8 cellular contexts compared by ENCODE assay signal in the genomic region with DNA sequence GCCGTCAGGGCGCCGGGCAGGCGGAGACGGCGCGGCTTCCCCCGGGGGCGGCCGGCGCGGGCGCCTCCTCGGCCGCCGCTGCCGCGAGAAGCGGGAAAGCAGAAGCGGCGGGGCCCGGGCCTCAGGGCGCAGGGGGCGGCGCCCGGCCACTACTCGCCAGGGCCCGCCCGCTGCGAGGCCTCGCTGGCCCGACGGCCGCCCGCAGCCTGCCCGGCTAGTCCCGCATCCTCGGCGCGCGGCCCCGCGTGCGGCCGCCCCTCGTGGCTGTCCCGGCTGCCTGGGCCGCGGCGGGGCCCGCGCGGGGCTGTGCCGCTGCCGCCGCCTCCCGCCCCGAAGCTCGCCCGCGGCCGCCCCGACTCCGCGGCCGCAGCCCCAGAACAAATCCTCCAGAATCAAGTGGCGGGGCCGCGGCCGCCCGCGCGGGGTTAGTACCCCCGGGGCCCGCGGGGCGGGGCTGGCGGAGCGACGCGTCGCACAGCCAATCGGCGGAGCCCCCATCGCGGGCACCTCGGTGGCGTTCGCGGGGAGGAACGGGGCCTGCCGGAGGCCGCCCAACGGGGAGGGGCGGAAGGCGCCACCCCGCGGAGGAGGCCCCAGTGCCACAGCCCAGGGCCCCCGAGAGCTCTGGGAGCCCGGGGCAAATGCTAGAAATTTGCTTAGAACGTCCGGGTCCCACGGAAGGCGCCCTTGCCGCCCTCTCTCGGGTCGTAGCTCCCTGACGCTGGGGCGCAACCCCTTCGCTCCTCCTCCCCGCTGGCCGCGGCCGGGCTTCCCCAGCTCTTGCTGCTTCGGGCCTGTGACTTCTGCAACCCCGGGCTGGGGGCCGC. TPM values are rescaled to one million over a fixed set of nuclear protein-coding genes. Genes with fewer than 3 reads are reported as not detected.
DNase-seq lines count a peak whose midpoint lies in the region; ATAC-seq and TF ChIP-seq lines count a peak whose summit lies in the region.

A gene (minus strand): TSS at position 401 of the 827 bp plus-strand sequence. CDS start 408 bp downstream, outside the sequence.

- peaks cover 84% of the 10 kb centered on the region for H3K27me3 Mint-ChIP-seq in progenitor cell of endocrine pancreas

- H3K4me3 Mint-ChIP-seq in progenitor cell of endocrine pancreas (ENCODE audit: low read depth): no peak within 1 kb of the TSS

- DNase-seq in CD1c-positive myeloid dendritic cell (ENCODE audit: extremely low spot score) (peak; percentile 91), NK-92 (lab: John Stamatoyannopoulos, UW; ENCODE audit: unreplicated experiment) (peak; percentile 40), activated T-cell treated with anti-CD3 and anti-CD28 coated beads for 24 hours (ENCODE audit: low read depth) (peak; percentile 87), Right ventricle myocardium superior (peak; percentile 81), progenitor cell of endocrine pancreas (ENCODE audit: low spot score, unreplicated experiment) (no peak)

- H3K9me3 Mint-ChIP-seq in progenitor cell of endocrine pancreas (ENCODE audit: low read depth): no peaks in the 10 kb centered on the region

- H3K4me1 Mint-ChIP-seq in progenitor cell of endocrine pancreas (ENCODE audit: low read depth): no peaks in the 10 kb centered on the region

- ATAC-seq in GM19035 (IDR thresholded peaks at IDR 0.05; ENCODE audit: unreplicated experiment) (peak; percentile 76), HG03159 (IDR thresholded peaks at IDR 0.05; ENCODE audit: unreplicated experiment) (peak; percentile 70), Right ventricle myocardium superior (ENCODE audit: poor library complexity) (peak; percentile 61)

- TF ChIP-seq CTCF in progenitor cell of endocrine pancreas (IDR thresholded peaks at IDR 0.05; ENCODE audit: unreplicated experiment): no peak

- peak within 1 kb of the TSS; percentile 33 to 62 (median 56) for H3K4me3 ChIP-seq in skin epidermis

- H3K36me3 Mint-ChIP-seq in progenitor cell of endocrine pancreas (ENCODE audit: insufficient read depth): no peaks in the 10 kb centered on the region

- no peak within 1 kb of the TSS for H3K27ac Mint-ChIP-seq in progenitor cell of endocrine pancreas

- peak within 1 kb of the TSS; percentile 62 to 97 (median 84) for H3K27ac ChIP-seq in skin epidermis

- intact Hi-C loops in Right ventricle myocardium superior (cut with DNase I): no loop called here

RNA-seq across cellular contexts. Expression of the gene that starts here (rescaled TPM):
- 1.0 TPM for total RNA-seq in Right ventricle myocardium superior
- 0.07 TPM in 1 of 2 replicates, not detected in the other for total RNA-seq in progenitor cell of endocrine pancreas
